ENCODE assay signal across 3 cellular contexts in genomic region chr22:30073743-30074142, GRCh38.
A peak's percentile ranks its signal among the peaks of the same experiment; 100 is the strongest.
TF ChIP-seq lines count a peak whose summit lies in the region.

No MANE protein-coding gene starts in this region.

TF ChIP-seq in HepG2, 621 proteins besides CTCF, POLR2A, EP300 and RAD21:
- TF ChIP-seq MAFF (IDR thresholded peaks at IDR 0.05; ENCODE audit: low read depth, low read length) (0 out of 2 replicates have a peak, but pooled peaks have one; percentile 18), RXRB (CRISPR knock-in tag; IDR thresholded peaks at IDR 0.05; ENCODE audit: borderline replicate concordance) (no peak), MAFK (conservative IDR thresholded peaks at IDR 0.05 in 1 of 2, IDR thresholded peaks at IDR 0.05 in 1 of 2; ENCODE audit: low read length in 2 of 2) (peak; percentile 12 to 43; a peak in 2 of 4 replicates)
TF ChIP-seq in HepG2: peak in this region for 2.

TF ChIP-seq in IMR-90, 13 proteins besides CTCF, POLR2A, EP300 and RAD21:
- TF ChIP-seq SMC3 (IDR thresholded peaks at IDR 0.05; ENCODE audit: low read depth, low read length) (no peak), CEBPB (IDR thresholded peaks at IDR 0.05; ENCODE audit: low read depth, low read length) (peak; percentile 78), MAFK (IDR thresholded peaks at IDR 0.05; ENCODE audit: low read depth, low read length) (peak; percentile 57)

TF ChIP-seq in HEK293T, 16 proteins besides CTCF, POLR2A, EP300 and RAD21:
- no peak for TF ChIP-seq HDGF (IDR thresholded peaks at IDR 0.05; ENCODE audit: borderline replicate concordance)
- no peak for TF ChIP-seq LEF1 (IDR thresholded peaks at IDR 0.05; ENCODE audit: borderline replicate concordance)
- TF ChIP-seq BHLHE40 (IDR thresholded peaks at IDR 0.05; ENCODE audit: borderline replicate concordance), result no peak
- TF ChIP-seq ZNF384 (IDR thresholded peaks at IDR 0.05), result no peak
- TF ChIP-seq L3MBTL2 (conservative IDR thresholded peaks at IDR 0.05), result no peak
- TF ChIP-seq CTBP1 (IDR thresholded peaks at IDR 0.05; ENCODE audit: borderline replicate concordance), result no peak
- no peak for TF ChIP-seq ELF4 (IDR thresholded peaks at IDR 0.05)
